Comparison of ENCODE assay signal across 30 cellular contexts in genomic region chr16:55454861-55455260, GRCh38. TPM values are rescaled to one million over a fixed set of nuclear protein-coding genes. Genes with fewer than 3 reads are reported as not detected.
"Had no signal": no experiment of that assay in that cellular context is flagged by ENCODE, and none has a peak within 500 bp of the region (broad histone marks: within the 10 kb centered on the region; RNA-seq: fewer than 3 reads in every experiment).

No MANE protein-coding gene starts in this region.

- DNase-seq: hypothalamus; immature natural killer cell; left ventricle myocardium inferior; mesendoderm; naive B cell; natural killer cell; nephron progenitor cell; nucleus accumbens; pancreas; posterior cingulate gyrus; retina; right cardiac atrium; stimulated activated CD4-positive, alpha-beta T cell treated with anti-CD3 and anti-CD28 coated beads, Interleukin-12 subunit alpha, Interleukin-12 subunit beta, amount 100 ng/mL, for 4 hours; stimulated activated CD4-positive, alpha-beta T cell treated with anti-CD3 and anti-CD28 coated beads, Interleukin-15, amount 100 ng/mL, for 24 hours; stimulated activated CD4-positive, alpha-beta T cell treated with anti-CD3 and anti-CD28 coated beads, Interleukin-2, amount 100 ng/mL, for 24 hours; stimulated activated CD4-positive, alpha-beta T cell treated with anti-CD3 and anti-CD28 coated beads, Interleukin-4, amount 100 ng/mL, for 1 hour; stimulated activated naive B cell treated with anti-CD40 and anti-IgM and Interleukin-4, amounts not matched to agents 10 μg/mL and 1 μg/mL and 100 μg/mL, for 72 hours; stimulated activated naive CD8-positive, alpha-beta T cell treated with anti-CD3 and anti-CD28 coated beads, Interleukin-15, Interleukin-2, amounts not matched to agents 100 U/mL and 50 U/mL, for 24 hours; stomach; testis; thyroid gland; transverse colon; upper lobe of left lung had no signal

- ATAC-seq: natural killer cell; pancreas; right cardiac atrium; sciatic nerve; stimulated activated naive B cell treated with anti-CD40 and anti-IgM and Interleukin-4, amounts not matched to agents 10 μg/mL and 1 μg/mL and 100 μg/mL, for 72 hours; stimulated activated naive CD8-positive, alpha-beta T cell treated with anti-CD3 and anti-CD28 coated beads, Interleukin-15, Interleukin-2, amounts not matched to agents 100 U/mL and 50 U/mL, for 24 hours had no signal

- H3K9me3 Mint-ChIP-seq: immature natural killer cell, natural killer cell had no signal

- H3K27ac Mint-ChIP-seq: immature natural killer cell; mesothelial cell of epicardium; naive B cell; natural killer cell; nephron progenitor cell; stimulated activated naive B cell treated with anti-CD40 and anti-IgM and Interleukin-4, amounts not matched to agents 10 μg/mL and 1 μg/mL and 100 μg/mL, for 72 hours had no signal

- H3K27ac ChIP-seq: left ventricle myocardium inferior, pancreas, prostate gland, skin epidermis, stomach, testis, thyroid gland, transverse colon, upper lobe of left lung, vagina had no signal

- FAIRE-seq: islet of Langerhans, pancreas had no signal

- H3K4me1 Mint-ChIP-seq: immature natural killer cell; mesothelial cell of epicardium; naive B cell; natural killer cell; nephron progenitor cell; stimulated activated naive B cell treated with anti-CD40 and anti-IgM and Interleukin-4, amounts not matched to agents 10 μg/mL and 1 μg/mL and 100 μg/mL, for 72 hours had no signal

- H3K36me3 Mint-ChIP-seq: immature natural killer cell; mesothelial cell of epicardium; naive B cell; natural killer cell; stimulated activated naive B cell treated with anti-CD40 and anti-IgM and Interleukin-4, amounts not matched to agents 10 μg/mL and 1 μg/mL and 100 μg/mL, for 72 hours had no signal

- H3K4me3 ChIP-seq: left ventricle myocardium inferior, lung, pancreas, prostate gland, skin epidermis, stomach, testis, thyroid gland, transverse colon, upper lobe of left lung, vagina had no signal

- H3K4me3 Mint-ChIP-seq: immature natural killer cell; mesothelial cell of epicardium; natural killer cell; nephron progenitor cell; stimulated activated naive B cell treated with anti-CD40 and anti-IgM and Interleukin-4, amounts not matched to agents 10 μg/mL and 1 μg/mL and 100 μg/mL, for 72 hours had no signal

- H3K9me3 ChIP-seq: left ventricle myocardium inferior, pancreas, prostate gland, stomach, testis, thyroid gland, transverse colon, upper lobe of left lung, vagina had no signal

- H3K36me3 ChIP-seq: left ventricle myocardium inferior, pancreas, prostate gland, stomach, thyroid gland, transverse colon, upper lobe of left lung, vagina had no signal

- H3K4me1 ChIP-seq: left ventricle myocardium inferior, pancreas, prostate gland, stomach, testis, thyroid gland, transverse colon, upper lobe of left lung, vagina had no signal

- H3K27me3 ChIP-seq: pancreas, stomach, testis, thyroid gland, transverse colon, upper lobe of left lung, vagina had no signal

RNA-seq across cellular contexts. Expression of gene MMP2, which starts 24.1 kb away (rescaled TPM):
- total RNA-seq: natural killer cell had no signal
- polyA plus RNA-seq: immature natural killer cell had no signal
